Comparison of ENCODE assay signal across 8 cellular contexts in the genomic region with DNA sequence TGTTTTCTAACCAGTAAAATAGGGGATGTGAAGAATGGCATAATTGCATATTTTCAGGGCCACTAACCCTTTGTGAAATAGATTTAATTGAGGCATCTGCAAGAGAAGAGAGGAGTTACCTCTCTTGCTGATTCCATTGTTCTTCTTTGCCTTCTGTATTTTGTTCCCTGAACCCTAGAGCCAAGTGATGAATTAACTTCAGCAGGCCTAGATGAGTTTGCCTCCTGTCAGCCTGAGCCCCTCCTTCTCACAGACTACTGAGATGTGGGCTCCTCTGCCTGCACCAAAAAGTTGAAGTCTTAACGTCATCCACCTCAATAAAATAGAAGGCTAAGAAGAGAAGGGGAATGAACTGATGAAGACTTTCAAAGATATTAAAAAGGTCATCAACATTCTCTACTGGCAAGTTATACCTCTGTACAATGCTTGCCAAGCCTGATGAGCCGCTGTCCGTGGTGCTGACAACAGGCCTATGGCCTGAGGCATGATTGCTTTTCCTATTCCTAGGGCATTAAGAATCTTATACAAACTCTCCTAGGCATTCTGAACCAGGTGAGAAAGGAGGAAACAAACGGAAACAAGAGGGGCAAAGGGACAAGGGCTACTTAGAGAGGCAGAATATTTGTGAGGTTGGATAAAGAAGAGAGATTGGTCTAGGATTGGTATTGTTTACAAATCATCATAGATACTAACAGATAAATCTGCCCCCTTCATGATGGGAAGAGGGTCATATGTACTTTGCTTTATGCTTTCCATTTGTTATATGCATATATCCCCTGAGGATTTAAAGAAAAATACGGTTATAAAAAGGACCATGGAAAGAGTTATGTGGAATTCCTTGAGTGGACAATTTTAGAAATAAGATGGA. TPM values are rescaled to one million over a fixed set of nuclear protein-coding genes. Genes with fewer than 3 reads are reported as not detected.
DNase-seq lines count a peak whose midpoint lies in the region; ATAC-seq lines count a peak whose summit lies in the region.

No MANE protein-coding gene starts in this region.

- peak; percentile 59 for DNase-seq in activated CD8-positive, alpha-beta memory T cell treated with anti-CD3 and anti-CD28 coated beads, Interleukin-2, amount 10 ng/mL, durations not matched to agents 7 days and 5 days
- no peak for DNase-seq in activated CD8-positive, alpha-beta memory T cell treated with anti-CD3 and anti-CD28 coated beads for 24 hours
- peak; percentile 58 for DNase-seq in UCSD-AML1 (lab: John Stamatoyannopoulos, UW; ENCODE audit: unreplicated experiment)
- DNase-seq in glomerular visceral epithelial cell (ENCODE audit: extremely low spot score): peak; percentile 53
- peak; percentile 43 for DNase-seq in stimulated activated naive CD8-positive, alpha-beta T cell treated with anti-CD3 and anti-CD28 coated beads, Interleukin-15, Interleukin-2, amounts not matched to agents 100 U/mL and 50 U/mL, for 24 hours
- DNase-seq in dedifferentiated amniotic fluid mesenchymal stem cell (ENCODE audit: extremely low spot score): no peak

- no peak overlapping the region for H3K4me3 Mint-ChIP-seq in activated CD8-positive, alpha-beta memory T cell treated with anti-CD3 and anti-CD28 coated beads, Interleukin-2, amount 10 ng/mL, durations not matched to agents 7 days and 5 days

- H3K4me1 Mint-ChIP-seq in activated CD8-positive, alpha-beta memory T cell treated with anti-CD3 and anti-CD28 coated beads, Interleukin-2, amount 10 ng/mL, durations not matched to agents 7 days and 5 days: no peaks in the 10 kb centered on the region

- H3K27me3 Mint-ChIP-seq in activated CD8-positive, alpha-beta memory T cell treated with anti-CD3 and anti-CD28 coated beads, Interleukin-2, amount 10 ng/mL, durations not matched to agents 7 days and 5 days: peaks cover 41% of the 10 kb centered on the region

- no peak for ATAC-seq in activated CD8-positive, alpha-beta memory T cell treated with anti-CD3 and anti-CD28 coated beads, Interleukin-2, amount 10 ng/mL, durations not matched to agents 7 days and 5 days
- no peak for ATAC-seq in stimulated activated naive CD8-positive, alpha-beta T cell treated with anti-CD3 and anti-CD28 coated beads, Interleukin-15, Interleukin-2, amounts not matched to agents 100 U/mL and 50 U/mL, for 24 hours
- ATAC-seq in HG03565 (IDR thresholded peaks at IDR 0.05; ENCODE audit: unreplicated experiment) (no peak), GM18870 (IDR thresholded peaks at IDR 0.05; ENCODE audit: unreplicated experiment) (no peak)

- CTCF ChIA-PET in activated CD8-positive, alpha-beta memory T cell treated with anti-CD3 and anti-CD28 coated beads, Interleukin-2, amount 10 ng/mL, durations not matched to agents 7 days and 5 days (lab: Charles Lee): no interaction called here

- no peaks in the 10 kb centered on the region for H3K9me3 Mint-ChIP-seq in activated CD8-positive, alpha-beta memory T cell treated with anti-CD3 and anti-CD28 coated beads, Interleukin-2, amount 10 ng/mL, durations not matched to agents 7 days and 5 days (ENCODE audit: low read depth)

- no peak overlapping the region for H3K27ac Mint-ChIP-seq in activated CD8-positive, alpha-beta memory T cell treated with anti-CD3 and anti-CD28 coated beads, Interleukin-2, amount 10 ng/mL, durations not matched to agents 7 days and 5 days

- H3K36me3 Mint-ChIP-seq in activated CD8-positive, alpha-beta memory T cell treated with anti-CD3 and anti-CD28 coated beads, Interleukin-2, amount 10 ng/mL, durations not matched to agents 7 days and 5 days: no peaks in the 10 kb centered on the region

RNA-seq across cellular contexts. Expression of a gene that starts 46.8 kb away (rescaled TPM):
- total RNA-seq in activated CD8-positive, alpha-beta memory T cell treated with anti-CD3 and anti-CD28 coated beads, Interleukin-2, amount 10 ng/mL, durations not matched to agents 7 days and 5 days: under 1 TPM in 1 of 2 experiments, not detected in 1; 0.23 TPM

Comparison
In these comparisons a context has a peak if more than half of its experiments do, and no peak if none do; other contexts are left out.
1. DNase-seq: peak in activated CD8-positive, alpha-beta memory T cell treated with anti-CD3 and anti-CD28 coated beads, Interleukin-2, amount 10 ng/mL, durations not matched to agents 7 days and 5 days (single experiment), UCSD-AML1 (single experiment), glomerular visceral epithelial cell (single experiment) and stimulated activated naive CD8-positive, alpha-beta T cell treated with anti-CD3 and anti-CD28 coated beads, Interleukin-15, Interleukin-2, amounts not matched to agents 100 U/mL and 50 U/mL, for 24 hours (single experiment); none in activated CD8-positive, alpha-beta memory T cell treated with anti-CD3 and anti-CD28 coated beads for 24 hours (single experiment) and dedifferentiated amniotic fluid mesenchymal stem cell (single experiment).